ENCODE assay signal across 17 cellular contexts in the genomic region with DNA sequence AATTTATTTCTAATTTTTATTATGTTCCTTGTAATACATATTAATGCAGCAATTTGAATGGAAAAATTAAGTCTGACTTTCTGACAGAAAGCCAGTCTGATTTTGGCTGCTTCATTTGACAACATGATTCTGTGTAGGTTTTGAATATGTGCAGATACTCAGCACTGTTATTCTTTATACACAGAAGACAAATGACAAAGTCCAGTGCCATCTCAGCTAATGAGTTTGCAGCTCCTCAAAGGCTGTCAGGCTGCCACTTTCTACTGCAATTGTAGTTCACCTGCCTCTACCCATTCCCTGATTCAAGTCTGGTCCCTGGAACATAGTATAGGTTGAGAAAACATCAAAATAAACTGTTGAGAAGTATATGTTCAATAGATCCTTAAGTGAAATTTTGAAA. TPM values are rescaled to one million over a fixed set of nuclear protein-coding genes. Genes with fewer than 3 reads are reported as not detected.
DNase-seq lines count a peak whose midpoint lies in the region; ATAC-seq, FAIRE-seq and TF ChIP-seq lines count a peak whose summit lies in the region.
"Had no signal": no experiment of that assay in that cellular context is flagged by ENCODE, and none has a peak within 500 bp of the region (broad histone marks: within the 10 kb centered on the region; RNA-seq: fewer than 3 reads in every experiment).

No MANE protein-coding gene starts in this region.

- H3K4me3 ChIP-seq in A673 (ENCODE audit: low read depth, low read length, poor library complexity, severe bottlenecking) (peak overlapping the region; percentile 0), GM23248 (no peak overlapping the region), K562 (no peak overlapping the region), upper lobe of left lung (no peak overlapping the region)
- H3K4me3 ChIP-seq: A549 had no signal

- no peak overlapping the region for H3K4me3 Mint-ChIP-seq in activated naive CD8-positive, alpha-beta T cell treated with anti-CD3 and anti-CD28 coated beads for 36 hours
- H3K4me3 Mint-ChIP-seq: CD4-positive, alpha-beta T cell; T-helper 17 cell had no signal

- TF ChIP-seq POLR2A in K562 (conservative IDR thresholded peaks at IDR 0.05): no peak
- no peak for TF ChIP-seq POLR2A in upper lobe of left lung (IDR thresholded peaks at IDR 0.05)

- H3K27ac ChIP-seq in A673 (ENCODE audit: low read depth, low read length, poor library complexity, severe bottlenecking) (peak overlapping the region; percentile 1), GM23248 (no peak overlapping the region), K562 (ENCODE audit: extremely low read depth, low read depth, low read length) (no peak overlapping the region), upper lobe of left lung (no peak overlapping the region)
- H3K27ac ChIP-seq: A549 had no signal

- H3K9me3 ChIP-seq in A673 (ENCODE audit: low read depth, low read length, poor library complexity, severe bottlenecking): no peaks in the 10 kb centered on the region
- no peaks in the 10 kb centered on the region for H3K9me3 ChIP-seq in GM23248 (ENCODE audit: low read depth)
- no peaks in the 10 kb centered on the region for H3K9me3 ChIP-seq in K562 (replicated peaks; ENCODE audit: control insufficient read depth, insufficient read depth, low read depth, low read length)
- H3K9me3 ChIP-seq in upper lobe of left lung: no peaks in the 10 kb centered on the region
- H3K9me3 ChIP-seq: A549 had no signal

- H4K20me1 ChIP-seq in GM23248 (ENCODE audit: insufficient read depth) (peaks cover 4% of the 10 kb centered on the region; the same call in 1 of the 2 replicates), K562 (replicated peaks; ENCODE audit: control insufficient read depth, insufficient read depth, low read length) (no peaks in the 10 kb centered on the region)

- H3K4me1 ChIP-seq in A673 (ENCODE audit: insufficient read depth, low read length, poor library complexity, severe bottlenecking) (peaks cover 29% of the 10 kb centered on the region), GM23248 (ENCODE audit: insufficient read depth) (peaks cover 28% of the 10 kb centered on the region), K562 (replicated peaks in 1 of 2; ENCODE audit: control insufficient read depth in 2 of 2, insufficient read depth in 2 of 2, low read length in 2 of 2) (peaks cover 0 to 15% of the 10 kb centered on the region in 2 experiments; a peak in 4 of 5 replicates), upper lobe of left lung (peaks cover 17 to 25% (median 21%) of the 10 kb centered on the region in 4 donors)

- POLR2A ChIA-PET in A673 (lab: Charles Lee; ENCODE audit: low non-redundant PET): no interaction called here
- POLR2A ChIA-PET in K562 (lab: Yijun Ruan, JAX): interaction anchor here (0.6 kb wide), 1 partner anchor 458 kb away, joined by 3 read pairs; no protein-coding TSS in a partner anchor

- no peak for TF ChIP-seq CTCF in A673 (conservative IDR thresholded peaks at IDR 0.05; ENCODE audit: low read depth, low read length)
- TF ChIP-seq CTCF in K562 (IDR thresholded peaks at IDR 0.05 in 2 of 3, conservative IDR thresholded peaks at IDR 0.05 in 1 of 3; ENCODE audit: insufficient read depth in 2 of 3, low read depth in 1 of 3, low read length in 3 of 3): no peak
- TF ChIP-seq CTCF in upper lobe of left lung (IDR thresholded peaks at IDR 0.05): no peak

- peaks cover 2% of the 10 kb centered on the region for H3K9me3 Mint-ChIP-seq in activated naive CD8-positive, alpha-beta T cell treated with anti-CD3 and anti-CD28 coated beads for 36 hours
- H3K9me3 Mint-ChIP-seq: CD4-positive, alpha-beta T cell had no signal

- H3K36me3 Mint-ChIP-seq in activated naive CD8-positive, alpha-beta T cell treated with anti-CD3 and anti-CD28 coated beads for 36 hours: peaks cover 22% of the 10 kb centered on the region

- H3K27me3 ChIP-seq in A673 (replicated peaks; ENCODE audit: insufficient read depth, low read depth, low read length, poor library complexity) (no peaks in the 10 kb centered on the region), GM23248 (replicated peaks; ENCODE audit: insufficient read depth) (no peaks in the 10 kb centered on the region), K562 (ENCODE audit: control insufficient read depth in 2 of 2, insufficient read depth in 2 of 2, low read length in 2 of 2) (no peaks in the 10 kb centered on the region), upper lobe of left lung (no peaks in the 10 kb centered on the region)

- TF ChIP-seq RAD21 in K562 (CRISPR knock-in tag; conservative IDR thresholded peaks at IDR 0.05 in 1 of 2, IDR thresholded peaks at IDR 0.05 in 1 of 2): no peak

- no peak for DNase-seq in A673 (ENCODE audit: low spot score)
- no peak for DNase-seq in GM23248
- DNase-seq in NCI-H69 (lab: John Stamatoyannopoulos, UW): peak; percentile 29
- DNase-seq in K562 (ENCODE audit: extremely low read depth in 1 of 4, low spot score in 3 of 4): no peak
- DNase-seq in NOMO-1 treated with dmso at 0.1 percent for 144 hours (lab: John Stamatoyannopoulos, UW; ENCODE audit: unreplicated experiment): no peak
- no peak for DNase-seq in upper lobe of left lung
- DNase-seq in activated naive CD8-positive, alpha-beta T cell treated with anti-CD3 and anti-CD28 coated beads for 36 hours: no peak
- DNase-seq: CD4-positive, alpha-beta T cell; MM.1S; NCI-H187; NCI-H82; Right ventricle myocardium superior; T-helper 17 cell had no signal

- H3K9me1 ChIP-seq in K562 (ENCODE audit: control insufficient read depth, insufficient read depth, low read length): no peaks in the 10 kb centered on the region

- peaks cover 34% of the 10 kb centered on the region for H3F3A ChIP-seq in GM23248 (ENCODE audit: insufficient read depth)

- no peak for ATAC-seq in K562
- ATAC-seq in GM21825 (IDR thresholded peaks at IDR 0.05; ENCODE audit: unreplicated experiment): no peak
- no peak for ATAC-seq in upper lobe of left lung (ENCODE audit: low FRiP score in 2 of 2)
- ATAC-seq: A549, T-helper 17 cell had no signal

- H3K27me3 Mint-ChIP-seq in activated naive CD8-positive, alpha-beta T cell treated with anti-CD3 and anti-CD28 coated beads for 36 hours: no peaks in the 10 kb centered on the region
- H3K27me3 Mint-ChIP-seq: CD4-positive, alpha-beta T cell; T-helper 17 cell had no signal

- no peaks in the 10 kb centered on the region for H3K9me2 ChIP-seq in GM23248 (ENCODE audit: insufficient read depth)

- no peak overlapping the region for H3K4me2 ChIP-seq in GM23248 (ENCODE audit: unreplicated experiment)
- no peak overlapping the region for H3K4me2 ChIP-seq in K562 (ENCODE audit: insufficient read depth, low read length)
- H3K4me2 ChIP-seq: A549 had no signal

- CTCF ChIA-PET in A673 (lab: Charles Lee) (no interaction called here), K562 (lab: Yijun Ruan, JAX; ENCODE audit: low intra/inter-chr PET ratio) (no interaction called here)

- no peak for TF ChIP-seq EP300 in K562 (IDR thresholded peaks at IDR 0.05; ENCODE audit: low read length)
- TF ChIP-seq EP300 in upper lobe of left lung (IDR thresholded peaks at IDR 0.05): no peak

- H3K36me3 ChIP-seq in A673 (ENCODE audit: insufficient read depth, low read length, poor library complexity, severe bottlenecking) (peaks cover 4% of the 10 kb centered on the region), GM23248 (ENCODE audit: low read depth) (peaks cover 10% of the 10 kb centered on the region), K562 (ENCODE audit: control insufficient read depth, insufficient read depth, low read length) (peaks cover 5% of the 10 kb centered on the region; the same call in 1 of the 3 replicates), upper lobe of left lung (peaks cover under 1 to 8% (median 5%) of the 10 kb centered on the region in 4 donors)

- in situ Hi-C loops in GM23248 (cut with MboI) (no loop called here), K562 (cut with MboI) (no loop called here)

- H3K79me2 ChIP-seq in GM23248 (ENCODE audit: insufficient read depth): peaks cover 20% of the 10 kb centered on the region
- peaks cover 35% of the 10 kb centered on the region for H3K79me2 ChIP-seq in K562 (ENCODE audit: control insufficient read depth, insufficient read depth, low read length)

- H2AFZ ChIP-seq in GM23248 (peak overlapping the region; percentile 27; the same call in 1 of the 2 replicates), K562 (ENCODE audit: low read depth, low read length) (peak overlapping the region; percentile 25)

- BruUV-seq in A673 (replicated peaks; lab: Mats Ljungman, UMichigan): no TSS peak
- BruUV-seq in K562 (replicated peaks; lab: Mats Ljungman, UMichigan): no TSS peak

- peaks cover 24% of the 10 kb centered on the region for H3K4me1 Mint-ChIP-seq in activated naive CD8-positive, alpha-beta T cell treated with anti-CD3 and anti-CD28 coated beads for 36 hours

- FAIRE-seq in K562 (lab: Jason Lieb, UNC): no peak
- FAIRE-seq: A549, H1, RCC 7860 had no signal

- H3K27ac Mint-ChIP-seq in activated naive CD8-positive, alpha-beta T cell treated with anti-CD3 and anti-CD28 coated beads for 36 hours: no peak overlapping the region
- H3K27ac Mint-ChIP-seq: CD4-positive, alpha-beta T cell; T-helper 17 cell had no signal

- H3K9ac ChIP-seq in GM23248 (no peak overlapping the region), K562 (ENCODE audit: insufficient read depth in 1 of 2, low read depth in 2 of 2, low read length in 2 of 2) (no peak overlapping the region)

- intact Hi-C loops in A673 (cut with micrococcal nuclease; ENCODE audit: unreplicated experiment) (no loop called here), K562 (cut with micrococcal nuclease) (no loop called here)

RNA-seq across cellular contexts. Expression of gene CHAMP1, which starts 2.9 kb away (rescaled TPM):
- total RNA-seq in A673 (2021): 31.8 and 32.3 TPM in 2 replicates
- 33.5 and 33.6 TPM in 2 replicates for total RNA-seq in GM23248 (2014; rRNA removed; shearing (Covaris generic))
- 26.9 and 30.7 TPM in 2 replicates for polyA plus RNA-seq in GM23248 (2016; fragmentation: Nextera tagmentation; extraction: Ambion mirVana)
- 20.2 and 38.7 TPM in 2 replicates for total RNA-seq in K562 (2011; cell fraction: chromatin; rRNA removed; ENCODE audit: low replicate concordance)
- total RNA-seq in K562 (2011; cell fraction: nucleolus; rRNA removed): 11.8 and 13.4 TPM in 2 replicates
- total RNA-seq in K562 (2011; cell fraction: nucleoplasm; rRNA removed): 25.7 and 37.6 TPM in 2 replicates
- 15.3 and 16.6 TPM in 2 replicates for total RNA-seq in K562 (2014; rRNA removed)
- total RNA-seq in K562 (2014; rRNA removed; fragmentation: Illumina TruSeq; extraction: Trizol): 14.2 and 14.6 TPM in 2 replicates
- total RNA-seq in K562 (2015; rRNA removed; fragmentation: Illumina TruSeq; extraction: Trizol): 11.7 and 13.4 TPM in 2 replicates
- 30.8 and 32.4 TPM in 2 replicates for total RNA-seq in K562 (2021)
- 17.3 and 24.2 TPM in 2 replicates for polyA plus RNA-seq in K562 (2011; rRNA removed)
- polyA plus RNA-seq in K562 (2011; cell fraction: cytosol; rRNA removed): 30.1 and 30.3 TPM in 2 replicates
- 18.4 and 22.0 TPM in 2 replicates for polyA plus RNA-seq in K562 (2011; cell fraction: nucleus; rRNA removed)
- 21.9 and 24.0 TPM in 2 replicates for polyA plus RNA-seq in K562 (2012)
- 35.8 and 40.6 TPM in 2 replicates for polyA plus RNA-seq in K562 (2014; fragmentation: Illumina TruSeq; extraction: Trizol)
- polyA plus RNA-seq in K562 (2014; fragmentation: Nextera tagmentation; extraction: Ambion mirVana): under 1 TPM; 0.70 to 0.84 TPM
- polyA plus RNA-seq in K562 (2014; rRNA removed): 21.7 and 26.7 TPM in 2 replicates
- 14.3 and 17.2 TPM in 2 replicates for polyA minus RNA-seq in K562 (2011; rRNA and poly(A)+ RNA removed)
- polyA minus RNA-seq in K562 (2011; cell fraction: cytosol; rRNA and poly(A)+ RNA removed): 14.4 and 16.6 TPM in 2 replicates
- polyA minus RNA-seq in K562 (2011; cell fraction: nucleus; rRNA and poly(A)+ RNA removed): 12.0 and 13.0 TPM in 2 replicates
- total RNA-seq in upper lobe of left lung: 10 to 100 TPM in 5 of 6 donors, 1 to 10 TPM in 1; 4.6 to 22.4 (median 18.0) TPM
- 10 to 100 TPM; 46.2 to 46.6 TPM for total RNA-seq in activated naive CD8-positive, alpha-beta T cell treated with anti-CD3 and anti-CD28 coated beads for 36 hours

RNA-seq across cellular contexts. Expression of gene UPF3A, which starts 30.0 kb away (rescaled TPM):
- 32.0 and 34.5 TPM in 2 replicates for total RNA-seq in A673 (2021)
- total RNA-seq in GM23248 (2014; rRNA removed; shearing (Covaris generic)): 25.3 and 34.0 TPM in 2 replicates
- 50.2 and 50.8 TPM in 2 replicates for polyA plus RNA-seq in GM23248 (2016; fragmentation: Nextera tagmentation; extraction: Ambion mirVana)
- total RNA-seq in K562 (2011; cell fraction: chromatin; rRNA removed; ENCODE audit: low replicate concordance): 115 and 227 TPM in 2 replicates
- 74.5 and 80.1 TPM in 2 replicates for total RNA-seq in K562 (2011; cell fraction: nucleolus; rRNA removed)
- 135 and 213 TPM in 2 replicates for total RNA-seq in K562 (2011; cell fraction: nucleoplasm; rRNA removed)
- total RNA-seq in K562 (2014; rRNA removed): 36.2 and 57.8 TPM in 2 replicates
- 39.1 and 40.5 TPM in 2 replicates for total RNA-seq in K562 (2014; rRNA removed; fragmentation: Illumina TruSeq; extraction: Trizol)
- total RNA-seq in K562 (2015; rRNA removed; fragmentation: Illumina TruSeq; extraction: Trizol): 44.2 and 48.2 TPM in 2 replicates
- total RNA-seq in K562 (2021): 36.0 and 40.9 TPM in 2 replicates
- polyA plus RNA-seq in K562 (2011; rRNA removed): 56.7 and 59.9 TPM in 2 replicates
- polyA plus RNA-seq in K562 (2011; cell fraction: cytosol; rRNA removed): 27.1 and 32.5 TPM in 2 replicates
- polyA plus RNA-seq in K562 (2011; cell fraction: nucleus; rRNA removed): 97.8 and 111 TPM in 2 replicates
- 50.7 and 62.2 TPM in 2 replicates for polyA plus RNA-seq in K562 (2012)
- polyA plus RNA-seq in K562 (2014; fragmentation: Illumina TruSeq; extraction: Trizol): 56.1 and 64.8 TPM in 2 replicates
- polyA plus RNA-seq in K562 (2014; fragmentation: Nextera tagmentation; extraction: Ambion mirVana): 10 to 100 TPM; 15.6 to 17.5 TPM
- polyA plus RNA-seq in K562 (2014; rRNA removed): 64.1 and 76.5 TPM in 2 replicates
- 27.1 and 29.9 TPM in 2 replicates for polyA minus RNA-seq in K562 (2011; rRNA and poly(A)+ RNA removed)
- polyA minus RNA-seq in K562 (2011; cell fraction: cytosol; rRNA and poly(A)+ RNA removed): 13.0 and 14.2 TPM in 2 replicates
- polyA minus RNA-seq in K562 (2011; cell fraction: nucleus; rRNA and poly(A)+ RNA removed): 38.2 and 48.3 TPM in 2 replicates
- 100 to 1,000 TPM in 1 of 6 donors, 10 to 100 TPM in 5; 27.5 to 117 (median 48.6) TPM for total RNA-seq in upper lobe of left lung
- total RNA-seq in activated naive CD8-positive, alpha-beta T cell treated with anti-CD3 and anti-CD28 coated beads for 36 hours: 10 to 100 TPM; 42.9 to 45.9 TPM
